In the genomic region with DNA sequence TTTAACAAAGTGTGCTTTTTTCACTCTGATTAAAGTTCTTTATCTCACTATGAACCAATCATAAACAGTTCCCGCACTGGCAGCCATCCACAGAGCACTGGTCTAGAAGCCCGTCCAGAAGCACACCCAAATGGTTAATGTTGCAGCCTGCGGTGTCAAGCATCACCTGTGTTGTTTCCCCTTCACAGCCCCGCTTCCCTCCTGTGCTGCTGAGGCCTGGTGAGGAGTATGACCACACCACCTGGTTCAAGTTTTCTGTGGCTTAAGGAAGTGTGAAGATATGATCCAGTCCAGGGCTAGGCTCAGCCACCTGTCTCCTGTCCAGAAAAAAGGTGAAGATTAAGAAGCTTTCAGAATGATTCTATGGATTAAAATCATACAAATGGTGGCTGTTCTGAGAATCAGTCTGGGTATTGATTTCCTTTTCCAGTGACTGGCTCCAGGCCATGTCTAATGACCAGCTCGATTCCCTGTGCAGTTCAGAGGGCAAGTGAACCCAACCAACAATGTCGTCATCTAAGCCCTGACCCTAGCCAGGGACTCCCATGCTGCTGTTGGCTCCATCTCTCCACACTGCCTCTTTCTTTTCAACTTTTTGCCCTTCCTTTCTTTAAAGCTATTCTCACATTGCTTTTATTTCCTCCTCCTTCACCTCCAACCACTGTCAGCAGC, we compare ENCODE assay signal across 19 cellular contexts. TPM values are rescaled to one million over a fixed set of nuclear protein-coding genes. Genes with fewer than 3 reads are reported as not detected.
A peak's percentile ranks its signal among the peaks of the same experiment; 100 is the strongest.
DNase-seq lines count a peak whose midpoint lies in the region; ATAC-seq and TF ChIP-seq lines count a peak whose summit lies in the region.
"Had no signal": no experiment of that assay in that cellular context is flagged by ENCODE, and none has a peak within 500 bp of the region (broad histone marks: within the 10 kb centered on the region; RNA-seq: fewer than 3 reads in every experiment).

No MANE protein-coding gene starts in this region.

- H3K36me3 Mint-ChIP-seq in activated CD8-positive, alpha-beta memory T cell treated with anti-CD3 and anti-CD28 coated beads, Interleukin-2, amount 10 ng/mL, durations not matched to agents 7 days and 5 days: peaks cover 48% of the 10 kb centered on the region
- peaks cover 83% of the 10 kb centered on the region for H3K36me3 Mint-ChIP-seq in effector memory CD8-positive, alpha-beta T cell (ENCODE audit: insufficient read depth)
- peaks cover 25% of the 10 kb centered on the region for H3K36me3 Mint-ChIP-seq in progenitor cell of endocrine pancreas (ENCODE audit: insufficient read depth)

- no peaks in the 10 kb centered on the region for H3K9me3 Mint-ChIP-seq in activated CD8-positive, alpha-beta memory T cell treated with anti-CD3 and anti-CD28 coated beads, Interleukin-2, amount 10 ng/mL, durations not matched to agents 7 days and 5 days (ENCODE audit: low read depth)
- H3K9me3 Mint-ChIP-seq in effector memory CD8-positive, alpha-beta T cell: no peaks in the 10 kb centered on the region
- H3K9me3 Mint-ChIP-seq in progenitor cell of endocrine pancreas (ENCODE audit: low read depth): no peaks in the 10 kb centered on the region
- H3K9me3 Mint-ChIP-seq: activated CD4-positive, alpha-beta T cell treated with anti-CD3 and anti-CD28 coated beads, Interleukin-2, amount 10 ng/mL, durations not matched to agents 7 days and 5 days; immature natural killer cell had no signal

- no peak overlapping the region for H3K4me3 Mint-ChIP-seq in activated CD8-positive, alpha-beta memory T cell treated with anti-CD3 and anti-CD28 coated beads, Interleukin-2, amount 10 ng/mL, durations not matched to agents 7 days and 5 days
- no peak overlapping the region for H3K4me3 Mint-ChIP-seq in effector memory CD8-positive, alpha-beta T cell
- H3K4me3 Mint-ChIP-seq in progenitor cell of endocrine pancreas (ENCODE audit: low read depth): no peak overlapping the region
- H3K4me3 Mint-ChIP-seq: activated CD4-positive, alpha-beta T cell treated with anti-CD3 and anti-CD28 coated beads, Interleukin-2, amount 10 ng/mL, durations not matched to agents 7 days and 5 days; immature natural killer cell; naive thymus-derived CD4-positive, alpha-beta T cell had no signal

- H3K27ac ChIP-seq in KMS-11 (peak overlapping the region; percentile 10; the same call in 1 of the 2 replicates), gastrocnemius medialis (no peak overlapping the region)
- H3K27ac ChIP-seq: epithelial cell of prostate had no signal

- no peaks in the 10 kb centered on the region for H3K4me1 Mint-ChIP-seq in activated CD8-positive, alpha-beta memory T cell treated with anti-CD3 and anti-CD28 coated beads, Interleukin-2, amount 10 ng/mL, durations not matched to agents 7 days and 5 days
- H3K4me1 Mint-ChIP-seq in effector memory CD8-positive, alpha-beta T cell (ENCODE audit: low read depth in 2 of 2): peaks cover 4 to 7% of the 10 kb centered on the region in 2 donors
- peaks cover 10% of the 10 kb centered on the region for H3K4me1 Mint-ChIP-seq in progenitor cell of endocrine pancreas (ENCODE audit: low read depth)
- H3K4me1 Mint-ChIP-seq: activated CD4-positive, alpha-beta T cell treated with anti-CD3 and anti-CD28 coated beads, Interleukin-2, amount 10 ng/mL, durations not matched to agents 7 days and 5 days had no signal

- H2AFZ ChIP-seq in KMS-11 (ENCODE audit: low read depth): no peak overlapping the region

- H3K27me3 Mint-ChIP-seq in activated CD8-positive, alpha-beta memory T cell treated with anti-CD3 and anti-CD28 coated beads, Interleukin-2, amount 10 ng/mL, durations not matched to agents 7 days and 5 days: no peaks in the 10 kb centered on the region
- H3K27me3 Mint-ChIP-seq in effector memory CD8-positive, alpha-beta T cell: no peaks in the 10 kb centered on the region
- no peaks in the 10 kb centered on the region for H3K27me3 Mint-ChIP-seq in progenitor cell of endocrine pancreas
- H3K27me3 Mint-ChIP-seq: activated CD4-positive, alpha-beta T cell treated with anti-CD3 and anti-CD28 coated beads, Interleukin-2, amount 10 ng/mL, durations not matched to agents 7 days and 5 days; naive thymus-derived CD4-positive, alpha-beta T cell had no signal

- H3K4me1 ChIP-seq in KMS-11 (ENCODE audit: low read depth, poor library complexity, severe bottlenecking) (peaks cover 48% of the 10 kb centered on the region), gastrocnemius medialis (peaks cover 0 to 8% of the 10 kb centered on the region in 2 donors)

- TF ChIP-seq POLR2A in gastrocnemius medialis (IDR thresholded peaks at IDR 0.05): no peak

- H3K9ac ChIP-seq in KMS-11: no peak overlapping the region

- ATAC-seq in activated CD8-positive, alpha-beta memory T cell treated with anti-CD3 and anti-CD28 coated beads, Interleukin-2, amount 10 ng/mL, durations not matched to agents 7 days and 5 days: no peak
- no peak for ATAC-seq in effector memory CD8-positive, alpha-beta T cell (replicated peaks)
- no peak for ATAC-seq in HG03460 (IDR thresholded peaks at IDR 0.05; ENCODE audit: unreplicated experiment)
- ATAC-seq in gastrocnemius medialis: no peak
- ATAC-seq: K562; naive thymus-derived CD4-positive, alpha-beta T cell had no signal

- in situ Hi-C loops in gastrocnemius medialis (cut with MboI; ENCODE audit: low sequenced_read_pairs in 4 of 4): loop anchor here (10.0 to 25.0 kb wide), 4 partner anchors 149 to 421 kb away; a partner anchor contains a TSS

- H3K36me3 ChIP-seq in KMS-11 (ENCODE audit: insufficient read depth): no peaks in the 10 kb centered on the region; the same call in 1 of the 2 replicates
- H3K36me3 ChIP-seq in gastrocnemius medialis: peaks cover 0 to 71% of the 10 kb centered on the region in 2 donors

- no peak overlapping the region for H3K4me3 ChIP-seq in KMS-11 (IDR thresholded peaks at IDR 0.05; ENCODE audit: insufficient read depth, low read depth, low read length)
- no peak overlapping the region for H3K4me3 ChIP-seq in gastrocnemius medialis
- H3K4me3 ChIP-seq: K562 had no signal

- CTCF ChIA-PET in activated CD8-positive, alpha-beta memory T cell treated with anti-CD3 and anti-CD28 coated beads, Interleukin-2, amount 10 ng/mL, durations not matched to agents 7 days and 5 days (lab: Charles Lee): interaction anchor here (0.5 to 12.8 kb wide), 10 partner anchors 10 to 214 kb away, joined by 3 to 147 read pairs (median 4); no protein-coding TSS in a partner anchor

- H3K9me3 ChIP-seq in gastrocnemius medialis: no peaks in the 10 kb centered on the region

- no peak overlapping the region; the same call in 1 of the 2 replicates for H3K4me2 ChIP-seq in KMS-11

- no peaks in the 10 kb centered on the region for H4K20me1 ChIP-seq in KMS-11 (ENCODE audit: insufficient read depth)

- TF ChIP-seq CTCF in KMS-11 (conservative IDR thresholded peaks at IDR 0.05; ENCODE audit: low read depth, low read length) (no peak), progenitor cell of endocrine pancreas (IDR thresholded peaks at IDR 0.05; ENCODE audit: unreplicated experiment) (no peak), gastrocnemius medialis (IDR thresholded peaks at IDR 0.05 in 4 of 5, conservative IDR thresholded peaks at IDR 0.05 in 1 of 5) (no peak)

- no peak for DNase-seq in activated CD8-positive, alpha-beta memory T cell treated with anti-CD3 and anti-CD28 coated beads, Interleukin-2, amount 10 ng/mL, durations not matched to agents 7 days and 5 days
- no peak for DNase-seq in activated CD8-positive, alpha-beta memory T cell treated with anti-CD3 and anti-CD28 coated beads, Interleukin-2, amount 50 U/mL, for 48 hours
- no peak for DNase-seq in effector memory CD8-positive, alpha-beta T cell
- DNase-seq in progenitor cell of endocrine pancreas (ENCODE audit: low spot score, unreplicated experiment) (no peak), GM03348 (ENCODE audit: low spot score) (no peak), gastrocnemius medialis (no peak)
- DNase-seq: activated CD4-positive, alpha-beta T cell treated with anti-CD3 and anti-CD28 coated beads, Interleukin-2, amount 10 ng/mL, durations not matched to agents 7 days and 5 days; COR-L47; GDM1; immature natural killer cell; mesendoderm; NCI-H1436 treated with DMSO at 0.1 percent for 48 hours; NCI-H510A treated with DMSO at 0.1 percent for 48 hours; occipital lobe had no signal

- intact Hi-C loops in gastrocnemius medialis (cut with DNase I; ENCODE audit: low total_unique reads): no loop called here

- no peaks in the 10 kb centered on the region; the same call in 1 of the 2 replicates for H3K79me2 ChIP-seq in KMS-11 (ENCODE audit: insufficient read depth, low read depth)

- H3K27ac Mint-ChIP-seq in activated CD8-positive, alpha-beta memory T cell treated with anti-CD3 and anti-CD28 coated beads, Interleukin-2, amount 10 ng/mL, durations not matched to agents 7 days and 5 days: peak overlapping the region; percentile 63
- peak overlapping the region; percentile 70 to 84 for H3K27ac Mint-ChIP-seq in effector memory CD8-positive, alpha-beta T cell
- H3K27ac Mint-ChIP-seq in progenitor cell of endocrine pancreas: peak overlapping the region; percentile 59
- H3K27ac Mint-ChIP-seq: activated CD4-positive, alpha-beta T cell treated with anti-CD3 and anti-CD28 coated beads, Interleukin-2, amount 10 ng/mL, durations not matched to agents 7 days and 5 days had no signal

- H3K27me3 ChIP-seq in KMS-11 (ENCODE audit: insufficient read depth, low read depth) (no peaks in the 10 kb centered on the region), gastrocnemius medialis (no peaks in the 10 kb centered on the region)

RNA-seq across cellular contexts. Expression of a gene that starts 17.7 kb away (rescaled TPM):
- 100 to 1,000 TPM; 362 to 378 TPM for total RNA-seq in activated CD8-positive, alpha-beta memory T cell treated with anti-CD3 and anti-CD28 coated beads, Interleukin-2, amount 10 ng/mL, durations not matched to agents 7 days and 5 days
- total RNA-seq in progenitor cell of endocrine pancreas (258 TPM in 2 replicates), gastrocnemius medialis (10 to 100 TPM; 21.5 to 51.4 (median 34.1) TPM)

RNA-seq across cellular contexts. Expression of a gene that starts 44.6 kb away (rescaled TPM):
- 10 to 100 TPM; 17.8 to 30.8 TPM for total RNA-seq in activated CD8-positive, alpha-beta memory T cell treated with anti-CD3 and anti-CD28 coated beads, Interleukin-2, amount 10 ng/mL, durations not matched to agents 7 days and 5 days
- total RNA-seq in progenitor cell of endocrine pancreas (16.3 and 17.5 TPM in 2 replicates), gastrocnemius medialis (1 to 10 TPM; 2.0 to 6.2 (median 3.2) TPM)
